Comparison of ENCODE assay signal across 23 cellular contexts in the genomic region with DNA sequence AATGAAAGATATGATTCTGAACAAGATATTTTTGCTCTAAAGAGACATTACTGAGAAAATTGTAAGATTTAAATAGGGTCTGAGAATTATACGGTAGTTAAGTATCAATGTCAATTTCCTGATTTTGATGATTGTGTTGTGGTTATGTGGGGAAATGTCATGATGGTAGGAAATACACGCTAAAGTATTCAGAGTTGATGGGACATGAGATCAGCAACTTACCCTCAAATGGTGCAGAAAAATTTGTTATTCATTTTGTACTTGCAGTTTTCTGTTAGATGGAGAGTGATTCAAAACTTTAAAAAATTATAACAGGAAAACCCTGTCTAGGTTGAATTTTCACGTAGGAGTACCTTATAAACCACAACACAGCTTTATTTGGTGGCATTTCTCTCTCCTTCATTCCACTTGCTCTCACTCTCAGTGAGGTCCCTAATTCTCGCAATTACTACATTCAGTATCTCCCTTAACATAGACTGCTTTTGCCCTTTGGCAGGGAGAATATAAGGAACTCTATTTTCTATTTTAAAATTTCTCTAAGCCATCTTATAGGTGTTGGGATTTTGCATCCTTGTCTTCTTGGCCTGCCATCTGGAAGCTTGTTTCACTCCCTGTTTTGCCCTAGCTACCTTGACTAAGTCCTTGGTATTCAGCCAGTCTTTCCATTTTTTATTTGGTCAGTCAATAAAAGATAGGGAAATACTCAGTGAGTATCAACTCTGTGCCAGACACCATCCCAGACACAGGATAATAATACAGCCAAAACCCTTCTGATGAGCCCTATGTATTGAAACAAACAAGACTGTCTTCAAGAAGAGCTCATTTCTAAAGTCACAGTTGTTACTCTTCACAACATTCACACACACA.
DNase-seq lines count a peak whose midpoint lies in the region; ATAC-seq and TF ChIP-seq lines count a peak whose summit lies in the region.
"Had no signal": no experiment of that assay in that cellular context is flagged by ENCODE, and none has a peak within 500 bp of the region (broad histone marks: within the 10 kb centered on the region; RNA-seq: fewer than 3 reads in every experiment).

No MANE protein-coding gene starts in this region.

- no peaks in the 10 kb centered on the region for H3K27me3 ChIP-seq in CD4-positive, CD25-positive, alpha-beta regulatory T cell (ENCODE audit: control insufficient read depth, insufficient read depth, low read length)
- H3K27me3 ChIP-seq in body of pancreas = no peaks in the 10 kb centered on the region
- H3K27me3 ChIP-seq in CD8-positive, alpha-beta memory T cell (ENCODE audit: insufficient read depth, low read length, poor library complexity, severe bottlenecking) = no peaks in the 10 kb centered on the region
- H3K27me3 ChIP-seq in H7 (ENCODE audit: control insufficient read depth, insufficient read depth, low read length) = no peaks in the 10 kb centered on the region
- H3K27me3 ChIP-seq: heart left ventricle, MG63, upper lobe of right lung had no signal

- peaks cover 60% of the 10 kb centered on the region for H3K36me3 Mint-ChIP-seq in activated CD4-positive, alpha-beta T cell treated with anti-CD3 and anti-CD28 coated beads, Interleukin-2, amount 10 ng/mL, durations not matched to agents 7 days and 5 days (ENCODE audit: low read depth)
- H3K36me3 Mint-ChIP-seq in CD4-positive, CD25-positive, alpha-beta regulatory T cell = no peaks in the 10 kb centered on the region
- no peaks in the 10 kb centered on the region for H3K36me3 Mint-ChIP-seq in T-helper 17 cell (ENCODE audit: low read depth)
- H3K36me3 Mint-ChIP-seq in CD8-positive, alpha-beta memory T cell = no peaks in the 10 kb centered on the region
- H3K36me3 Mint-ChIP-seq: brain had no signal

- H3K4me1 Mint-ChIP-seq in activated CD4-positive, alpha-beta T cell treated with anti-CD3 and anti-CD28 coated beads, Interleukin-2, amount 10 ng/mL, durations not matched to agents 7 days and 5 days = peaks cover 85% of the 10 kb centered on the region
- H3K4me1 Mint-ChIP-seq in CD4-positive, CD25-positive, alpha-beta regulatory T cell = peaks cover 8 to 59% (median 38%) of the 10 kb centered on the region in 4 donors
- H3K4me1 Mint-ChIP-seq in T-helper 17 cell = peaks cover 32% of the 10 kb centered on the region
- H3K4me1 Mint-ChIP-seq in CD8-positive, alpha-beta memory T cell = peaks cover 17 to 67% (median 28%) of the 10 kb centered on the region in 3 donors
- H3K4me1 Mint-ChIP-seq: GM23338 had no signal

- no peaks in the 10 kb centered on the region for H3K36me3 ChIP-seq in CD4-positive, CD25-positive, alpha-beta regulatory T cell (ENCODE audit: control insufficient read depth, insufficient read depth, low read length)
- H3K36me3 ChIP-seq in body of pancreas (replicated peaks in 1 of 2; ENCODE audit: insufficient read depth in 1 of 2, low read depth in 2 of 2) (no peaks in the 10 kb centered on the region), H7 (replicated peaks; ENCODE audit: control insufficient read depth, insufficient read depth, low read length) (no peaks in the 10 kb centered on the region)
- no peaks in the 10 kb centered on the region for H3K36me3 ChIP-seq in CD8-positive, alpha-beta memory T cell (ENCODE audit: insufficient read depth, low read length)
- H3K36me3 ChIP-seq: heart left ventricle, MG63, upper lobe of right lung had no signal

- no peaks in the 10 kb centered on the region for H3K27me3 Mint-ChIP-seq in activated CD4-positive, alpha-beta T cell treated with anti-CD3 and anti-CD28 coated beads, Interleukin-2, amount 10 ng/mL, durations not matched to agents 7 days and 5 days
- H3K27me3 Mint-ChIP-seq in CD4-positive, CD25-positive, alpha-beta regulatory T cell = no peaks in the 10 kb centered on the region
- H3K27me3 Mint-ChIP-seq in T-helper 17 cell = no peaks in the 10 kb centered on the region
- H3K27me3 Mint-ChIP-seq in CD8-positive, alpha-beta memory T cell = peaks cover 0 to 3% of the 10 kb centered on the region in 2 donors
- H3K27me3 Mint-ChIP-seq: brain, progenitor cell of endocrine pancreas had no signal

- peak; percentile 26 to 47 for ATAC-seq in CD4-positive, CD25-positive, alpha-beta regulatory T cell (ENCODE audit: low read depth in 2 of 2)
- ATAC-seq in T-helper 17 cell (peak; percentile 49), body of pancreas (peak; percentile 67)
- ATAC-seq: GM23338, heart left ventricle, upper lobe of right lung had no signal

- H3K4me3 ChIP-seq in CD4-positive, CD25-positive, alpha-beta regulatory T cell (ENCODE audit: low read depth, low read length) = peak overlapping the region; percentile 47
- H3K4me3 ChIP-seq in body of pancreas (no peak overlapping the region), H7 (ENCODE audit: insufficient read depth, low read depth, low read length) (no peak overlapping the region)
- no peak overlapping the region for H3K4me3 ChIP-seq in CD8-positive, alpha-beta memory T cell (ENCODE audit: low read length)
- H3K4me3 ChIP-seq: GM23338, heart left ventricle, lung, MG63, upper lobe of right lung had no signal

- peaks cover 31% of the 10 kb centered on the region for H3K4me1 ChIP-seq in CD4-positive, CD25-positive, alpha-beta regulatory T cell (ENCODE audit: control insufficient read depth, insufficient read depth, low read length, poor library complexity, severe bottlenecking)
- H3K4me1 ChIP-seq in body of pancreas = peaks cover 12% of the 10 kb centered on the region
- H3K4me1 ChIP-seq in CD8-positive, alpha-beta memory T cell (ENCODE audit: insufficient read depth, low read length) = peaks cover 21% of the 10 kb centered on the region
- H3K4me1 ChIP-seq: heart left ventricle, upper lobe of right lung had no signal

- no peak overlapping the region for H3K4me3 Mint-ChIP-seq in activated CD4-positive, alpha-beta T cell treated with anti-CD3 and anti-CD28 coated beads, Interleukin-2, amount 10 ng/mL, durations not matched to agents 7 days and 5 days
- peak overlapping the region in 2 of 4 donors; percentile 10 to 44 for H3K4me3 Mint-ChIP-seq in CD4-positive, CD25-positive, alpha-beta regulatory T cell
- H3K4me3 Mint-ChIP-seq in T-helper 17 cell = peak overlapping the region; percentile 46
- H3K4me3 Mint-ChIP-seq in CD8-positive, alpha-beta memory T cell = peak overlapping the region in 1 of 7 donors; percentile 44
- H3K4me3 Mint-ChIP-seq: brain, GM23338 had no signal

- DNase-seq in activated CD4-positive, alpha-beta T cell treated with anti-CD3 and anti-CD28 coated beads, Interleukin-2, amount 10 ng/mL, durations not matched to agents 7 days and 5 days = no peak
- no peak for DNase-seq in activated CD4-positive, alpha-beta T cell treated with anti-CD3 and anti-CD28 coated beads, Interleukin-2, amount 50 U/mL, for 48 hours
- DNase-seq in CD4-positive, CD25-positive, alpha-beta regulatory T cell = peak in 1 of 3 donors; percentile 18
- DNase-seq in T-helper 17 cell (no peak), body of pancreas (peak in 1 of 4 donors; percentile 5), NOMO-1 treated with DMSO at 0.1 percent for 48 hours (lab: John Stamatoyannopoulos, UW; ENCODE audit: unreplicated experiment) (no peak), H7 (no peak)
- DNase-seq in CD8-positive, alpha-beta memory T cell = no peak
- DNase-seq: activated CD4-positive, CD25-positive, alpha-beta regulatory T cell treated with anti-CD3 and anti-CD28 coated beads, Interleukin-2, amount 50 U/mL, for 72 hours; activated CD8-positive, alpha-beta memory T cell treated with anti-CD3 and anti-CD28 coated beads, Interleukin-2, amount 50 U/mL, for 48 hours; AML-193; heart left ventricle; MG63; NCI-H1417; NCI-H2081; OCI-M1; Right ventricle myocardium superior; upper lobe of right lung had no signal

- peak overlapping the region; percentile 17 for H3K27ac ChIP-seq in CD4-positive, CD25-positive, alpha-beta regulatory T cell (ENCODE audit: insufficient read depth, low read length, poor library complexity, severe bottlenecking)
- no peak overlapping the region for H3K27ac ChIP-seq in body of pancreas
- H3K27ac ChIP-seq in CD8-positive, alpha-beta memory T cell (ENCODE audit: low read depth, low read length) = no peak overlapping the region
- H3K27ac ChIP-seq: epithelial cell of prostate, heart left ventricle, upper lobe of right lung had no signal

- peak overlapping the region; percentile 72 for H3K27ac Mint-ChIP-seq in activated CD4-positive, alpha-beta T cell treated with anti-CD3 and anti-CD28 coated beads, Interleukin-2, amount 10 ng/mL, durations not matched to agents 7 days and 5 days
- H3K27ac Mint-ChIP-seq in CD4-positive, CD25-positive, alpha-beta regulatory T cell = peak overlapping the region; percentile 4 to 72 (median 68)
- H3K27ac Mint-ChIP-seq in T-helper 17 cell = peak overlapping the region; percentile 87
- peak overlapping the region in 4 of 8 donors; percentile 1 to 70 (median 11) for H3K27ac Mint-ChIP-seq in CD8-positive, alpha-beta memory T cell
- H3K27ac Mint-ChIP-seq: brain, GM23338, progenitor cell of endocrine pancreas had no signal

- intact Hi-C loops in body of pancreas (cut with DNase I) = no loop called here

- TF ChIP-seq POLR2A in body of pancreas (IDR thresholded peaks at IDR 0.05) = no peak

- H3K9me3 Mint-ChIP-seq in activated CD4-positive, alpha-beta T cell treated with anti-CD3 and anti-CD28 coated beads, Interleukin-2, amount 10 ng/mL, durations not matched to agents 7 days and 5 days = peaks cover 29% of the 10 kb centered on the region
- peaks cover 0 to 10% (median 2%) of the 10 kb centered on the region in 7 donors for H3K9me3 Mint-ChIP-seq in CD4-positive, CD25-positive, alpha-beta regulatory T cell
- peaks cover 0 to 12% (median 3%) of the 10 kb centered on the region in 5 donors for H3K9me3 Mint-ChIP-seq in CD8-positive, alpha-beta memory T cell
- H3K9me3 Mint-ChIP-seq: brain, GM23338 had no signal

- TF ChIP-seq CTCF in body of pancreas (IDR thresholded peaks at IDR 0.05) = no peak

- H3K9me3 ChIP-seq in CD4-positive, CD25-positive, alpha-beta regulatory T cell (ENCODE audit: control insufficient read depth in 2 of 2, low read length in 2 of 2) = no peaks in the 10 kb centered on the region
- no peaks in the 10 kb centered on the region for H3K9me3 ChIP-seq in T-helper 17 cell (ENCODE audit: control insufficient read depth, low read length, poor library complexity, severe bottlenecking)
- no peaks in the 10 kb centered on the region for H3K9me3 ChIP-seq in body of pancreas
- no peaks in the 10 kb centered on the region for H3K9me3 ChIP-seq in CD8-positive, alpha-beta memory T cell (ENCODE audit: low read length)
- H3K9me3 ChIP-seq: heart left ventricle, MG63, upper lobe of right lung had no signal

- POLR2A ChIA-PET in activated CD4-positive, alpha-beta T cell treated with anti-CD3 and anti-CD28 coated beads, Interleukin-2, amount 10 ng/mL, durations not matched to agents 7 days and 5 days (lab: Charles Lee) = no interaction called here
- POLR2A ChIA-PET in CD8-positive, alpha-beta memory T cell (lab: Charles Lee) = no interaction called here

- CTCF ChIA-PET in activated CD4-positive, alpha-beta T cell treated with anti-CD3 and anti-CD28 coated beads, Interleukin-2, amount 10 ng/mL, durations not matched to agents 7 days and 5 days (lab: Charles Lee) = interaction anchor here (0.6 kb wide), 1 partner anchor 388 kb away, joined by 4 read pairs; no protein-coding TSS in a partner anchor
- CTCF ChIA-PET in CD8-positive, alpha-beta memory T cell (lab: Charles Lee) = no interaction called here

- WGBS in body of pancreas, 2 donors = 77 to 78% methylated on average over 4 of the region's 4 CpGs
